8 cellular contexts compared by ENCODE assay signal in genomic region chr4:40056722-40057539, GRCh38. TPM values are rescaled to one million over a fixed set of nuclear protein-coding genes. Genes with fewer than 3 reads are reported as not detected.
DNase-seq lines count a peak whose midpoint lies in the region; TF ChIP-seq lines count a peak whose summit lies in the region.

TSS of gene N4BP2 (plus strand) at chr4:40056850. CDS start at chr4:40097341, 40,491 bp downstream.

- H3K27me3 ChIP-seq in SJSA1 (replicated peaks) (no peaks in the 10 kb centered on the region), neutrophil (peaks cover 34% of the 10 kb centered on the region)

- H3K36me3 ChIP-seq in SJSA1 = peaks cover 4% of the 10 kb centered on the region; the same call in 1 of the 2 replicates
- H3K36me3 ChIP-seq in neutrophil = no peaks in the 10 kb centered on the region

- peaks cover 10% of the 10 kb centered on the region for H3K4me1 ChIP-seq in SJSA1 (replicated peaks)
- H3K4me1 ChIP-seq in neutrophil (ENCODE audit: control insufficient read depth in 1 of 2, insufficient read depth in 1 of 2, low read depth in 1 of 2, low read length in 1 of 2) = peaks cover 22 to 23% of the 10 kb centered on the region in 2 experiments

- peak within 1 kb of the TSS; percentile 73 for H3K4me3 ChIP-seq in LNCaP clone FGC (ENCODE audit: low read depth, low read length)
- H3K4me3 ChIP-seq in SJSA1 = peak within 1 kb of the TSS; percentile 77
- peak within 1 kb of the TSS; percentile 79 to 93 for H3K4me3 ChIP-seq in neutrophil (ENCODE audit: low read depth in 1 of 2, low read length in 1 of 2)

- DNase-seq in ELF-1 (ENCODE audit: low read depth, low spot score) (peak; percentile 83), H4 (ENCODE audit: low spot score) (peak; percentile 79), LNCaP clone FGC (ENCODE audit: low read depth) (peak; percentile 57), SJSA1 (ENCODE audit: low read depth in 1 of 2, low spot score in 2 of 2) (peak; percentile 57 to 76), foreskin melanocyte (peak; percentile 68), superior temporal gyrus (ENCODE audit: extremely low spot score) (peak; percentile 74)
- peak; percentile 53 for DNase-seq in activated gamma-delta T cell treated with anti-CD3 and anti-CD28 coated beads, Interleukin-2, amount 50 U/mL, for 16 hours (ENCODE audit: low read depth)

- H3K9me3 ChIP-seq in SJSA1 (replicated peaks) (no peaks in the 10 kb centered on the region), neutrophil (no peaks in the 10 kb centered on the region)

- TF ChIP-seq CTCF in LNCaP clone FGC (IDR thresholded peaks at IDR 0.05; ENCODE audit: control insufficient read depth, extremely low read depth, insufficient read depth) = peak; percentile 98
- no peak for TF ChIP-seq CTCF in neutrophil (IDR thresholded peaks at IDR 0.05)

- H3K27ac ChIP-seq in SJSA1 (peak within 1 kb of the TSS; percentile 94), neutrophil (peak within 1 kb of the TSS; percentile 86)

RNA-seq across cellular contexts. Expression of gene N4BP2, which starts in this region (rescaled TPM):
- 2.1 and 5.1 TPM in 2 replicates for total RNA-seq in H4 (2014; rRNA removed; shearing (Covaris generic))
- 7.0 TPM in 2 replicates for total RNA-seq in SJSA1 (2014; rRNA removed; shearing (Covaris generic))

Comparison
In these comparisons a context has a peak if more than half of its experiments do, and no peak if none do; other contexts are left out.
1. Peak in every context shown above with its lines: DNase-seq, H3K4me3 ChIP-seq and H3K27ac ChIP-seq.